In the genomic region with DNA sequence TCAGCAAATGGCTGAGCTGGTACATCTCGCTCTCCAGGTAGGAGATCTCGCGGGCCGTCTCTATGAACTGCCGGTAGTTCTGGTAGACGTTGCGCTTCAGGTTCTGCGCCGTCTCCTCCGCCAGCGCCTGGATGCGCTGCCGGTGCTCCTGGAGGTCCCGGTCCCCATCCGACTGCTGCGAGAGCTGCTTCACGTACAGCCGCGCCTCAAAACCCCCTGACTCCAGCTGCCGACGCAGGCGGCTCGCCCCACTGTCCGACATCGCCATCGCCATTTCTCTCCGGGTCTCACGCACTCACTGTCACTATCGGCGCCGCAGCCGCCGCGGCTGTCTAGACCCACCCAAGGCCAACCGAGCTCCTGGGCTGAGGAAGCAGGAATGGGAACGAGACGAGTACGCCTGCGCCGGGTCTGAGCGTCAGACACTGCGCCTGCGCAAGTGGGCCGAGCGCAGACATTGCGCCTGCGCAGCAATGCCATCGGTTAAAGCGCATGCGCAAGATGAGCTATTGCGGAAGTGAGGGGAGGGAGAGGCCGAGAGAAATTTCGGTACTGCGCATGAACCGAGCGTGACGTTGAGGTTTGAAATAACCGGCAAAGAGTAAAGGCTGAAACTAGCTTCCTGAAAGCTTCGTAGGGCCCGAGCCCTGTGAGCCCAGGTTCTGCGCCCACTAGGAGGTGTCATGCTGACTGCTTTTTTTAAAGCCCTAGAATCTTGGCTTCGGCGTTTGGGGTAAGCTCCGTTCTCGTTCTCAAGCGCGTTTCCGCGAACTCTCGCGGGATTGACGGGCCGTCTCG, we compare ENCODE assay signal across 8 cellular contexts. TPM values are rescaled to one million over a fixed set of nuclear protein-coding genes. Genes with fewer than 3 reads are reported as not detected.
DNase-seq lines count a peak whose midpoint lies in the region; ATAC-seq and TF ChIP-seq lines count a peak whose summit lies in the region.

A gene with protein sequence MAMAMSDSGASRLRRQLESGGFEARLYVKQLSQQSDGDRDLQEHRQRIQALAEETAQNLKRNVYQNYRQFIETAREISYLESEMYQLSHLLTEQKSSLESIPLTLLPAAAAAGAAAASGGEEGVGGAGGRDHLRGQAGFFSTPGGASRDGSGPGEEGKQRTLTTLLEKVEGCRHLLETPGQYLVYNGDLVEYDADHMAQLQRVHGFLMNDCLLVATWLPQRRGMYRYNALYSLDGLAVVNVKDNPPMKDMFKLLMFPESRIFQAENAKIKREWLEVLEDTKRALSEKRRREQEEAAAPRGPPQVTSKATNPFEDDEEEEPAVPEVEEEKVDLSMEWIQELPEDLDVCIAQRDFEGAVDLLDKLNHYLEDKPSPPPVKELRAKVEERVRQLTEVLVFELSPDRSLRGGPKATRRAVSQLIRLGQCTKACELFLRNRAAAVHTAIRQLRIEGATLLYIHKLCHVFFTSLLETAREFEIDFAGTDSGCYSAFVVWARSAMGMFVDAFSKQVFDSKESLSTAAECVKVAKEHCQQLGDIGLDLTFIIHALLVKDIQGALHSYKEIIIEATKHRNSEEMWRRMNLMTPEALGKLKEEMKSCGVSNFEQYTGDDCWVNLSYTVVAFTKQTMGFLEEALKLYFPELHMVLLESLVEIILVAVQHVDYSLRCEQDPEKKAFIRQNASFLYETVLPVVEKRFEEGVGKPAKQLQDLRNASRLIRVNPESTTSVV (minus strand): TSS at position 381 of the 798 bp plus-strand sequence. CDS start 107 bp downstream, at position 274.

- H3K36me3 ChIP-seq in left ventricle myocardium inferior = peaks cover 9% of the 10 kb centered on the region

- intact Hi-C loops in left ventricle myocardium inferior (cut with micrococcal nuclease) = no loop called here

- H3K4me3 ChIP-seq in left ventricle myocardium inferior = peak within 1 kb of the TSS; percentile 97

- no peaks in the 10 kb centered on the region for H3K27me3 ChIP-seq in left ventricle myocardium inferior (ENCODE audit: low read depth)

- no peaks in the 10 kb centered on the region for H3K9me3 Mint-ChIP-seq in T-helper 1 cell treated with Interleukin-12 subunit alpha and Interleukin-12 subunit beta and Interleukin-4 antibody, amounts not matched to agents 30 μg/mL and 1 μg/mL, for 36 hours
- H3K9me3 Mint-ChIP-seq in progenitor cell of endocrine pancreas (ENCODE audit: low read depth) = no peaks in the 10 kb centered on the region

- peaks cover 44% of the 10 kb centered on the region for H3K4me1 Mint-ChIP-seq in T-helper 1 cell treated with Interleukin-12 subunit alpha and Interleukin-12 subunit beta and Interleukin-4 antibody, amounts not matched to agents 30 μg/mL and 1 μg/mL, for 36 hours (ENCODE audit: low read depth)
- H3K4me1 Mint-ChIP-seq in progenitor cell of endocrine pancreas (ENCODE audit: low read depth) = peaks cover 42% of the 10 kb centered on the region

- H3K27ac ChIP-seq in left ventricle myocardium inferior (replicated peaks) = peak within 1 kb of the TSS; percentile 97

- in situ Hi-C loops in GM13977 (cut with MboI; ENCODE audit: low pct_unique_long_range_greater_than_20kb, low sequenced_read_pairs, unreplicated experiment) = no loop called here

- peaks cover 41% of the 10 kb centered on the region for H3K36me3 Mint-ChIP-seq in T-helper 1 cell treated with Interleukin-12 subunit alpha and Interleukin-12 subunit beta and Interleukin-4 antibody, amounts not matched to agents 30 μg/mL and 1 μg/mL, for 36 hours (ENCODE audit: low read depth)
- H3K36me3 Mint-ChIP-seq in progenitor cell of endocrine pancreas (ENCODE audit: insufficient read depth) = peaks cover 8% of the 10 kb centered on the region

- DNase-seq in GM13977 (ENCODE audit: low spot score) = peak; percentile 97
- DNase-seq in NCI-H1694 (lab: John Stamatoyannopoulos, UW) = peak; percentile 100
- peak; percentile 92 for DNase-seq in amniotic stem cell (lab: John Stamatoyannopoulos, UW)
- peak; percentile 93 for DNase-seq in left ventricle myocardium inferior
- DNase-seq in progenitor cell of endocrine pancreas (ENCODE audit: low spot score, unreplicated experiment) = peak; percentile 98
- peak; percentile 97 for DNase-seq in ureter (ENCODE audit: low spot score)

- peak within 1 kb of the TSS; percentile 100 for H3K27ac Mint-ChIP-seq in T-helper 1 cell treated with Interleukin-12 subunit alpha and Interleukin-12 subunit beta and Interleukin-4 antibody, amounts not matched to agents 30 μg/mL and 1 μg/mL, for 36 hours
- peak within 1 kb of the TSS; percentile 97 for H3K27ac Mint-ChIP-seq in progenitor cell of endocrine pancreas

- H3K4me3 Mint-ChIP-seq in T-helper 1 cell treated with Interleukin-12 subunit alpha and Interleukin-12 subunit beta and Interleukin-4 antibody, amounts not matched to agents 30 μg/mL and 1 μg/mL, for 36 hours = peak within 1 kb of the TSS; percentile 96
- peak within 1 kb of the TSS; percentile 100 for H3K4me3 Mint-ChIP-seq in progenitor cell of endocrine pancreas (ENCODE audit: low read depth)

- peak; percentile 63 for ATAC-seq in HG02884 (IDR thresholded peaks at IDR 0.05; ENCODE audit: unreplicated experiment)

- H3K4me1 ChIP-seq in left ventricle myocardium inferior = peaks cover 72% of the 10 kb centered on the region

- H3K9me3 ChIP-seq in left ventricle myocardium inferior (replicated peaks) = no peaks in the 10 kb centered on the region

- no peak for TF ChIP-seq CTCF in GM13977 (IDR thresholded peaks at IDR 0.05; ENCODE audit: extremely low read depth, insufficient read depth, missing control alignments)
- TF ChIP-seq CTCF in left ventricle myocardium inferior (IDR thresholded peaks at IDR 0.05; ENCODE audit: borderline replicate concordance) = peak; percentile 7
- TF ChIP-seq CTCF in progenitor cell of endocrine pancreas (IDR thresholded peaks at IDR 0.05; ENCODE audit: unreplicated experiment) = peak; percentile 12

- peaks cover 3% of the 10 kb centered on the region for H3K27me3 Mint-ChIP-seq in T-helper 1 cell treated with Interleukin-12 subunit alpha and Interleukin-12 subunit beta and Interleukin-4 antibody, amounts not matched to agents 30 μg/mL and 1 μg/mL, for 36 hours (ENCODE audit: low read depth)
- H3K27me3 Mint-ChIP-seq in progenitor cell of endocrine pancreas = no peaks in the 10 kb centered on the region

RNA-seq across cellular contexts. Expression of the gene that starts here (rescaled TPM):
- total RNA-seq in left ventricle myocardium inferior (12.2 TPM), progenitor cell of endocrine pancreas (9.1 and 9.6 TPM in 2 replicates), ureter (13.3 TPM)

Comparison
In these comparisons a context has a peak if more than half of its experiments do, and no peak if none do; other contexts are left out.
1. Peak in every context shown above with its lines: DNase-seq, ATAC-seq, H3K4me3 ChIP-seq and H3K27ac ChIP-seq.